Comparison of ENCODE assay signal across 9 cellular contexts in genomic region chrX:23008431-23009099, GRCh38. TPM values are rescaled to one million over a fixed set of nuclear protein-coding genes. Genes with fewer than 3 reads are reported as not detected.
DNase-seq lines count a peak whose midpoint lies in the region; ATAC-seq, FAIRE-seq and TF ChIP-seq lines count a peak whose summit lies in the region.
"Had no signal": no experiment of that assay in that cellular context is flagged by ENCODE, and none has a peak within 500 bp of the region (broad histone marks: within the 10 kb centered on the region; RNA-seq: fewer than 3 reads in every experiment).

No MANE protein-coding gene starts in this region.

- no peaks in the 10 kb centered on the region for H3K36me3 ChIP-seq in heart right ventricle
- H3K36me3 ChIP-seq in Panc1 (ENCODE audit: control insufficient read depth, insufficient read depth, low read length) = no peaks in the 10 kb centered on the region

- no peak for FAIRE-seq in urothelium cell line (lab: Jason Lieb, UNC)

- no peaks in the 10 kb centered on the region for H3K4me1 ChIP-seq in heart right ventricle
- H3K4me1 ChIP-seq in Panc1 (ENCODE audit: control insufficient read depth, insufficient read depth, low read length) = no peaks in the 10 kb centered on the region

- intact Hi-C loops in heart right ventricle (cut with DNase I) = loop anchor here in 1 of 10 donors (10.0 kb wide), 1 partner anchor 546 kb away; no protein-coding TSS in a partner anchor
- intact Hi-C loops in Right ventricle myocardium inferior (cut with DNase I) = no loop called here
- intact Hi-C loops in Panc1 (cut with micrococcal nuclease; ENCODE audit: unreplicated experiment) = no loop called here

- no TSS peak for BruUV-seq in Panc1 (replicated peaks; lab: Mats Ljungman, UMichigan)

- no peak overlapping the region for H3K27ac Mint-ChIP-seq in activated naive CD4-positive, alpha-beta T cell treated with anti-CD3 and anti-CD28 coated beads, Interleukin-2, amount 10 ng/mL, durations not matched to agents 7 days and 5 days
- H3K27ac Mint-ChIP-seq: IgD-negative memory B cell had no signal

- H3K36me3 Mint-ChIP-seq in activated naive CD4-positive, alpha-beta T cell treated with anti-CD3 and anti-CD28 coated beads, Interleukin-2, amount 10 ng/mL, durations not matched to agents 7 days and 5 days = no peaks in the 10 kb centered on the region
- H3K36me3 Mint-ChIP-seq: IgD-negative memory B cell had no signal

- H3K27me3 Mint-ChIP-seq in activated naive CD4-positive, alpha-beta T cell treated with anti-CD3 and anti-CD28 coated beads, Interleukin-2, amount 10 ng/mL, durations not matched to agents 7 days and 5 days = no peaks in the 10 kb centered on the region
- H3K27me3 Mint-ChIP-seq: IgD-negative memory B cell had no signal

- no peak overlapping the region for H3K4me3 Mint-ChIP-seq in activated naive CD4-positive, alpha-beta T cell treated with anti-CD3 and anti-CD28 coated beads, Interleukin-2, amount 10 ng/mL, durations not matched to agents 7 days and 5 days
- H3K4me3 Mint-ChIP-seq: IgD-negative memory B cell had no signal

- H3K4me1 Mint-ChIP-seq in activated naive CD4-positive, alpha-beta T cell treated with anti-CD3 and anti-CD28 coated beads, Interleukin-2, amount 10 ng/mL, durations not matched to agents 7 days and 5 days = peaks cover 5% of the 10 kb centered on the region
- H3K4me1 Mint-ChIP-seq: IgD-negative memory B cell had no signal

- 38 to 54% methylated on average over 1 of the region's 1 CpG for WGBS in heart right ventricle, 2 donors

- TF ChIP-seq CTCF in heart right ventricle (IDR thresholded peaks at IDR 0.05) (peak in 7 of 9 donors; percentile 13 to 41 (median 28)), Panc1 (IDR thresholded peaks at IDR 0.05) (peak; percentile 50)

- POLR2A ChIA-PET in Panc1 (lab: Charles Lee) = interaction anchor here (0.7 kb wide), 1 partner anchor 64 kb away, joined by 4 read pairs; no protein-coding TSS in a partner anchor

- H3K4me3 ChIP-seq in heart right ventricle = no peak overlapping the region
- no peak overlapping the region for H3K4me3 ChIP-seq in Panc1 (ENCODE audit: low read depth in 2 of 2, low read length in 2 of 2)

- H3K27me3 ChIP-seq in heart right ventricle = peaks cover 0 to 4% (median 0%) of the 10 kb centered on the region in 7 donors
- H3K27me3 ChIP-seq in Panc1 (ENCODE audit: control insufficient read depth, insufficient read depth, low read length) = no peaks in the 10 kb centered on the region

- H3K9me3 Mint-ChIP-seq in activated naive CD4-positive, alpha-beta T cell treated with anti-CD3 and anti-CD28 coated beads, Interleukin-2, amount 10 ng/mL, durations not matched to agents 7 days and 5 days = no peaks in the 10 kb centered on the region

- DNase-seq in heart right ventricle (no peak), Right ventricle myocardium inferior (ENCODE audit: missing footprints) (no peak), Panc1 (ENCODE audit: low read depth, low spot score) (peak; percentile 2), fibroblast of the conjunctiva (ENCODE audit: low read depth) (peak; percentile 13), urothelium cell line (ENCODE audit: low spot score) (peak; percentile 3), NCI-H2227 (lab: John Stamatoyannopoulos, UW; ENCODE audit: unreplicated experiment) (no peak)
- no peak for DNase-seq in activated naive CD4-positive, alpha-beta T cell treated with anti-CD3 and anti-CD28 coated beads, Interleukin-2, amount 10 ng/mL, durations not matched to agents 7 days and 5 days

- ATAC-seq in heart right ventricle = peak in 1 of 8 donors; percentile 17
- ATAC-seq in Right ventricle myocardium inferior = no peak
- no peak for ATAC-seq in Panc1
- no peak for ATAC-seq in HG03565 (IDR thresholded peaks at IDR 0.05; ENCODE audit: unreplicated experiment)

- CTCF ChIA-PET in Panc1 (lab: Charles Lee) = interaction anchor here (0.7 kb wide), 2 partner anchors 61 to 594 kb away, joined by 4 to 7 read pairs; no protein-coding TSS in a partner anchor
- CTCF ChIA-PET in activated naive CD4-positive, alpha-beta T cell treated with anti-CD3 and anti-CD28 coated beads, Interleukin-2, amount 10 ng/mL, durations not matched to agents 7 days and 5 days (lab: Charles Lee) = no interaction called here

- peak overlapping the region in 4 of 10 donors; percentile 4 to 44 (median 23) for H3K27ac ChIP-seq in heart right ventricle
- H3K27ac ChIP-seq in Panc1 (ENCODE audit: low read length) = no peak overlapping the region

- in situ Hi-C loops in Panc1 (cut with HindIII; ENCODE audit: low pct_unique_long_range_greater_than_20kb, low sequenced_read_pairs) = no loop called here

- H3K9me3 ChIP-seq in heart right ventricle (no peaks in the 10 kb centered on the region), Panc1 (ENCODE audit: control insufficient read depth, insufficient read depth, low read depth, low read length) (no peaks in the 10 kb centered on the region)

RNA-seq across cellular contexts. Expression of gene DDX53, which starts 8.8 kb away (rescaled TPM):
- not detected for total RNA-seq in heart right ventricle
- not detected for polyA plus RNA-seq in heart right ventricle
- not detected for total RNA-seq in Right ventricle myocardium inferior
- total RNA-seq in Panc1 (2021; ENCODE audit: unreplicated experiment) = not detected
- polyA plus RNA-seq in Panc1 (2012; ENCODE audit: insufficient read length) = not detected
- polyA plus RNA-seq: IgD-negative memory B cell had no signal

Comparison
In these comparisons a context has a peak if more than half of its experiments do, and no peak if none do; other contexts are left out.
1. DNase-seq: peak in Panc1 (single experiment), fibroblast of the conjunctiva (single experiment) and urothelium cell line (single experiment); none in heart right ventricle (0 of 2), Right ventricle myocardium inferior (single experiment), NCI-H2227 (single experiment) and activated naive CD4-positive, alpha-beta T cell treated with anti-CD3 and anti-CD28 coated beads, Interleukin-2, amount 10 ng/mL, durations not matched to agents 7 days and 5 days (single experiment).